ENCODE assay signal across 19 cellular contexts in the genomic region with DNA sequence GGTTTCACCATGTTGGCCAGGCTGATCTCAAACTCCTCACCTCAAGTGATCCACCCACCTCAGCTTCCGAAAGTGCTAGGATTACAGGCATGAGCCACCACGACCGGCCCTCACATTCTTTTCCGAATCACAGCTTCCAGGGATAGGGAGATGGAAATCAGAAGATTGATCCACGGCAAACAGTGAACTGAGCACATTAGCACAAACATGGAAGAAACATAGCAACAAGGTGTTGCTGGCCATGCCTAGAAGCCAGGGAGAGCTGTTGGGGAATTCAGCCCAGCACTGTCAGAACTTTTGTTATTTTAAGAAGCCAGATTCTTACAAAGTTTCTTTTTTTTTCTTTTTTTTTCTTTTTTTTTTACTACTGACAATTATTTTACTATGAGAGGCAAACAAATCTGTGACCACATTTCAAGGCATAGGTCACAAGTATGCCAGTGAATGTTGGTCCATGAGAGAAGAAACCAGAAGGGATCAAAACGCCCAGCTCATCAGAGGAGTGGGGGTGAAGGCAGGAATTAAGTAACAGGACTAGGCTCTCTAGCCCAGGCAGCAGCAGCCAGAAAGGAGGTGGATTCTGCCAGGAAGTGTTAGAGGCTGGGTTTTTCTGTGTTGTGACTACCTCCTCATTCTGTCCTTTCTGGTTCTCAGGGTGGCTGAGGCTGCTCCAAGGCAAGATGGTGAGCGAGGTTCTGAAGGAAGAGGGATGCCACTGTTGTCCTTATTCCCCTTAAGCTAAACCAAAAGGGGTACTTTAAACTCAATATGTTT. TPM values are rescaled to one million over a fixed set of nuclear protein-coding genes. Genes with fewer than 3 reads are reported as not detected.
A peak's percentile ranks its signal among the peaks of the same experiment; 100 is the strongest.
DNase-seq lines count a peak whose midpoint lies in the region; ATAC-seq, FAIRE-seq and TF ChIP-seq lines count a peak whose summit lies in the region.
"Had no signal": no experiment of that assay in that cellular context is flagged by ENCODE, and none has a peak within 500 bp of the region (broad histone marks: within the 10 kb centered on the region; RNA-seq: fewer than 3 reads in every experiment).

No MANE protein-coding gene starts in this region.

- peaks cover 9% of the 10 kb centered on the region for H3K4me1 Mint-ChIP-seq in activated B cell treated with CpG ODN at 0.5 μM for 24 hours
- H3K4me1 Mint-ChIP-seq in activated T-helper 2 cell treated with anti-CD3 and anti-CD28 coated beads, Interferon-gamma antibody, Interleukin-2, Interleukin-4, amounts not matched to agents 10 μg/mL and 5 μg/mL and 100 μg/mL, durations not matched to agents 14 hours and 24 hours and 36 hours (ENCODE audit: low read depth), result peaks cover 5% of the 10 kb centered on the region

- no peaks in the 10 kb centered on the region for H3K27me3 Mint-ChIP-seq in activated B cell treated with CpG ODN at 0.5 μM for 24 hours
- H3K27me3 Mint-ChIP-seq in activated T-helper 2 cell treated with anti-CD3 and anti-CD28 coated beads, Interferon-gamma antibody, Interleukin-2, Interleukin-4, amounts not matched to agents 10 μg/mL and 5 μg/mL and 100 μg/mL, durations not matched to agents 14 hours and 24 hours and 36 hours (ENCODE audit: low read depth), result no peaks in the 10 kb centered on the region
- H3K27me3 Mint-ChIP-seq: B cell; CD8-positive, alpha-beta memory T cell had no signal

- peak overlapping the region; percentile 72 for H3K27ac ChIP-seq in neutrophil

- no peak for DNase-seq in GM12891 (ENCODE audit: insufficient read length, low spot score)
- no peak for DNase-seq in activated B cell treated with CpG ODN at 0.5 μM for 24 hours
- no peak for DNase-seq in activated gamma-delta T cell treated with Interleukin-2 at 50 U/mL for 16 hours
- DNase-seq in activated T-helper 2 cell treated with anti-CD3 and anti-CD28 coated beads, Interferon-gamma antibody, Interleukin-2, Interleukin-4, amounts not matched to agents 10 μg/mL and 5 μg/mL and 100 μg/mL, durations not matched to agents 14 hours and 24 hours and 36 hours (ENCODE audit: low spot score), result no peak
- DNase-seq: ACHN; CD8-positive, alpha-beta memory T cell; NCI-H1105; NCI-H187; NCI-H2171; NCI-H446 treated with DMSO at 0.1 percent for 48 hours; NCI-H748 treated with DMSO at 0.1 percent for 48 hours; SHP77 treated with DMSO at 0.1 percent for 48 hours had no signal

- H3K9me3 ChIP-seq in neutrophil, result no peaks in the 10 kb centered on the region
- H3K9me3 ChIP-seq: HAP-1 had no signal

- peak; percentile 89 for FAIRE-seq in GM12891 (lab: Jason Lieb, UNC)
- FAIRE-seq: K562, RCC 7860 had no signal

- H3K4me1 ChIP-seq in neutrophil (ENCODE audit: control insufficient read depth in 1 of 2, insufficient read depth in 1 of 2, low read depth in 1 of 2, low read length in 1 of 2), result peaks cover 59 to 61% of the 10 kb centered on the region in 2 experiments
- H3K4me1 ChIP-seq: HAP-1 had no signal

- no peaks in the 10 kb centered on the region for H3K9me3 Mint-ChIP-seq in activated B cell treated with CpG ODN at 0.5 μM for 24 hours
- no peaks in the 10 kb centered on the region for H3K9me3 Mint-ChIP-seq in activated T-helper 2 cell treated with anti-CD3 and anti-CD28 coated beads, Interferon-gamma antibody, Interleukin-2, Interleukin-4, amounts not matched to agents 10 μg/mL and 5 μg/mL and 100 μg/mL, durations not matched to agents 14 hours and 24 hours and 36 hours
- H3K9me3 Mint-ChIP-seq: CD8-positive, alpha-beta memory T cell had no signal

- intact Hi-C loops in activated B cell treated with CpG ODN at 0.5 μM for 24 hours (cut with micrococcal nuclease), result loop anchor here (5.0 kb wide), 1 partner anchor 33 kb away; no protein-coding TSS in a partner anchor
- intact Hi-C loops in activated T-helper 2 cell treated with anti-CD3 and anti-CD28 coated beads, Interferon-gamma antibody, Interleukin-2, Interleukin-4, amounts not matched to agents 10 μg/mL and 5 μg/mL and 100 μg/mL, durations not matched to agents 14 hours and 24 hours and 36 hours (cut with micrococcal nuclease), result no loop called here

- POLR2A ChIA-PET in activated B cell treated with CpG ODN at 0.5 μM for 24 hours (lab: Charles Lee), result no interaction called here

- H3K36me3 Mint-ChIP-seq in activated B cell treated with CpG ODN at 0.5 μM for 24 hours (ENCODE audit: low read depth), result peaks cover 18% of the 10 kb centered on the region
- no peaks in the 10 kb centered on the region for H3K36me3 Mint-ChIP-seq in activated T-helper 2 cell treated with anti-CD3 and anti-CD28 coated beads, Interferon-gamma antibody, Interleukin-2, Interleukin-4, amounts not matched to agents 10 μg/mL and 5 μg/mL and 100 μg/mL, durations not matched to agents 14 hours and 24 hours and 36 hours (ENCODE audit: low read depth)

- ATAC-seq in HG02798 (IDR thresholded peaks at IDR 0.05; ENCODE audit: poor library complexity, unreplicated experiment) (peak; percentile 31), activated B cell treated with CpG ODN at 0.5 μM for 24 hours (ENCODE audit: low read depth) (no peak), HG03095 (IDR thresholded peaks at IDR 0.05; ENCODE audit: unreplicated experiment) (no peak)
- ATAC-seq: K562 had no signal

- H3K27me3 ChIP-seq in neutrophil, result no peaks in the 10 kb centered on the region

- CTCF ChIA-PET in activated B cell treated with CpG ODN at 0.5 μM for 24 hours (lab: Charles Lee), result no interaction called here

- H3K4me3 Mint-ChIP-seq in activated B cell treated with CpG ODN at 0.5 μM for 24 hours, result no peak overlapping the region
- no peak overlapping the region for H3K4me3 Mint-ChIP-seq in activated T-helper 2 cell treated with anti-CD3 and anti-CD28 coated beads, Interferon-gamma antibody, Interleukin-2, Interleukin-4, amounts not matched to agents 10 μg/mL and 5 μg/mL and 100 μg/mL, durations not matched to agents 14 hours and 24 hours and 36 hours (ENCODE audit: low read depth)
- H3K4me3 Mint-ChIP-seq: B cell; CD8-positive, alpha-beta memory T cell had no signal

- TF ChIP-seq CTCF in activated B cell treated with CpG ODN at 0.5 μM for 24 hours (IDR thresholded peaks at IDR 0.05) (no peak), neutrophil (IDR thresholded peaks at IDR 0.05) (no peak)

- no peak overlapping the region for H3K4me3 ChIP-seq in neutrophil (ENCODE audit: low read depth in 1 of 2, low read length in 1 of 2)
- H3K4me3 ChIP-seq: HAP-1, K562 had no signal

- TF ChIP-seq POLR2A in GM12891 (IDR thresholded peaks at IDR 0.05; ENCODE audit: low read depth, low read length), result no peak

- H3K27ac Mint-ChIP-seq in activated B cell treated with CpG ODN at 0.5 μM for 24 hours, result peak overlapping the region; percentile 51
- no peak overlapping the region for H3K27ac Mint-ChIP-seq in activated T-helper 2 cell treated with anti-CD3 and anti-CD28 coated beads, Interferon-gamma antibody, Interleukin-2, Interleukin-4, amounts not matched to agents 10 μg/mL and 5 μg/mL and 100 μg/mL, durations not matched to agents 14 hours and 24 hours and 36 hours
- H3K27ac Mint-ChIP-seq: B cell had no signal

- no peaks in the 10 kb centered on the region for H3K36me3 ChIP-seq in neutrophil
- H3K36me3 ChIP-seq: HAP-1 had no signal

TF ChIP-seq in GM12891, 5 proteins besides CTCF, POLR2A, EP300 and RAD21:
- TF ChIP-seq PAX5 (IDR thresholded peaks at IDR 0.05; ENCODE audit: insufficient read depth, low read length, severe bottlenecking) (no peak), POLR2AphosphoS5 (IDR thresholded peaks at IDR 0.05; ENCODE audit: low read depth, low read length) (no peak), TAF1 (IDR thresholded peaks at IDR 0.05; ENCODE audit: low read depth, low read length) (no peak)
TF ChIP-seq in GM12891: peak in this region for 0.

RNA-seq across cellular contexts. Expression of a gene that starts 44.1 kb away (rescaled TPM):
- 13.7 TPM for polyA plus RNA-seq in GM12891 (2012; ENCODE audit: low read depth, missing spikeins)
- total RNA-seq in activated B cell treated with CpG ODN at 0.5 μM for 24 hours, result 8.7 and 8.8 TPM in 2 replicates
- 2.2 and 2.4 TPM in 2 replicates for total RNA-seq in activated T-helper 2 cell treated with anti-CD3 and anti-CD28 coated beads, Interferon-gamma antibody, Interleukin-2, Interleukin-4, amounts not matched to agents 10 μg/mL and 5 μg/mL and 100 μg/mL, durations not matched to agents 14 hours and 24 hours and 36 hours
